10 cellular contexts compared by ENCODE assay signal in the genomic region with DNA sequence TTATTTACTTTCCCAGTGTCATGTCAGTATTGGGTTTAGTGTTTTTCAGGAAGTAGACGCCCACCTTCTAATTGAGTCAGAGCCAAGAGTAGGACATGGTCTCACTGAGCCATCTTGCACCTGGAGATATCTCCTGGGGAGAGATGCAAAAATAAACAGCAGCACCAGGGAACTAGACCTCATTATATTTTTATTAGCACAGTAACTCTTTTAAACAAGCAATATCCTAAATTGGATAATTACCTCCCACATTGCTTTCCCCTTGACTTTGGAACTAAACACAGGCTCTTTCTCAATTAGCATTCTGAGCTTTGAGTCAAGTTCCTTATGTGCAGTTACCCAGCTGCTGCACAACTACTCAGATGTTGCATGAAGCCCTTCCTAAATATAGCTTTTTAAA.
A peak's percentile ranks its signal among the peaks of the same experiment; 100 is the strongest.
DNase-seq lines count a peak whose midpoint lies in the region; ATAC-seq and TF ChIP-seq lines count a peak whose summit lies in the region.
"Had no signal": no experiment of that assay in that cellular context is flagged by ENCODE, and none has a peak within 500 bp of the region (broad histone marks: within the 10 kb centered on the region; RNA-seq: fewer than 3 reads in every experiment).

No MANE protein-coding gene starts in this region.

- no peaks in the 10 kb centered on the region for H3K27me3 ChIP-seq in IMR-90 (ENCODE audit: control insufficient read depth, insufficient read depth, low read length)
- H3K27me3 ChIP-seq: SJSA1 had no signal

- no peak overlapping the region; the same call in 1 of the 2 replicates for H3K18ac ChIP-seq in IMR-90 (ENCODE audit: low read depth, low read length)

- H3K27ac Mint-ChIP-seq in progenitor cell of endocrine pancreas: peak overlapping the region; percentile 37
- H3K27ac Mint-ChIP-seq: activated T-cell treated with anti-CD3 and anti-CD28 coated beads, Interleukin-2, amount 50 U/mL, for 24 hours had no signal

- H2BK20ac ChIP-seq in IMR-90 (ENCODE audit: low read depth, low read length): no peak overlapping the region

- DNase-seq in IMR-90 (peak; percentile 20), NCI-H2081 (lab: John Stamatoyannopoulos, UW) (peak; percentile 62 to 92), progenitor cell of endocrine pancreas (ENCODE audit: low spot score, unreplicated experiment) (no peak), HEK293T (ENCODE audit: extremely low spot score) (no peak)
- DNase-seq: activated T-cell treated with anti-CD3 and anti-CD28 coated beads, Interleukin-2, amount 50 U/mL, for 24 hours; psoas muscle had no signal

- H2AFZ ChIP-seq in IMR-90 (replicated peaks; ENCODE audit: low read length, poor library complexity): no peak overlapping the region

- H4K5ac ChIP-seq in IMR-90 (ENCODE audit: low read depth, low read length): peak overlapping the region; percentile 47; the same call in 1 of the 2 replicates

- H4K91ac ChIP-seq in IMR-90 (ENCODE audit: insufficient read depth, low read depth, low read length): no peak overlapping the region

- no peak overlapping the region for H2BK120ac ChIP-seq in IMR-90 (ENCODE audit: low read depth, low read length)

- no peaks in the 10 kb centered on the region for H3K27me3 Mint-ChIP-seq in progenitor cell of endocrine pancreas
- H3K27me3 Mint-ChIP-seq: activated T-cell treated with anti-CD3 and anti-CD28 coated beads, Interleukin-2, amount 50 U/mL, for 24 hours had no signal

- no peak overlapping the region for H3K56ac ChIP-seq in IMR-90 (ENCODE audit: extremely low read depth, insufficient read depth, low read length)

- in situ Hi-C loops in IMR-90 (cut with MboI; ENCODE audit: low sequenced_read_pairs): no loop called here

- no peak overlapping the region for H3K4me3 Mint-ChIP-seq in progenitor cell of endocrine pancreas (ENCODE audit: low read depth)
- H3K4me3 Mint-ChIP-seq: activated T-cell treated with anti-CD3 and anti-CD28 coated beads, Interleukin-2, amount 50 U/mL, for 24 hours had no signal

- no peak for TF ChIP-seq POLR2A in IMR-90 (IDR thresholded peaks at IDR 0.05; ENCODE audit: low read depth, low read length)

- H3K9me3 ChIP-seq in IMR-90 (ENCODE audit: control insufficient read depth, insufficient read depth, low read length): no peaks in the 10 kb centered on the region
- H3K9me3 ChIP-seq: psoas muscle, SJSA1 had no signal

- no peak overlapping the region for H3K4ac ChIP-seq in IMR-90 (ENCODE audit: low read depth, low read length)

- no peaks in the 10 kb centered on the region for H3K9me3 Mint-ChIP-seq in progenitor cell of endocrine pancreas (ENCODE audit: low read depth)
- H3K9me3 Mint-ChIP-seq: activated T-cell treated with anti-CD3 and anti-CD28 coated beads, Interleukin-2, amount 50 U/mL, for 24 hours had no signal

- dilution Hi-C loops in IMR-90 (cut with HindIII; ENCODE audit: low sequenced_read_pairs, unreplicated experiment): no loop called here

- H3K23ac ChIP-seq in IMR-90 (ENCODE audit: low read depth, low read length): no peak overlapping the region

- H3K9me1 ChIP-seq in IMR-90 (ENCODE audit: insufficient read depth, low read length): peaks cover 2% of the 10 kb centered on the region; the same call in 1 of the 2 replicates

- POLR2A ChIA-PET in IMR-90 (lab: Charles Lee; ENCODE audit: unreplicated experiment): no interaction called here
- POLR2A ChIA-PET in HEK293T (lab: Yijun Ruan, JAX): no interaction called here

- CTCF ChIA-PET in IMR-90 (lab: Yijun Ruan, JAX): no interaction called here
- CTCF ChIA-PET in HEK293T (lab: Yijun Ruan, JAX): interaction anchor here (0.6 kb wide), 1 partner anchor 929 kb away, joined by 3 read pairs; no protein-coding TSS in a partner anchor

- no peaks in the 10 kb centered on the region for H3K36me3 Mint-ChIP-seq in progenitor cell of endocrine pancreas (ENCODE audit: insufficient read depth)

- no peaks in the 10 kb centered on the region for H3K79me1 ChIP-seq in IMR-90 (ENCODE audit: low read depth in 1 of 2, low read length in 2 of 2)

- H2BK15ac ChIP-seq in IMR-90 (ENCODE audit: low read depth, low read length): no peak overlapping the region

- no peak overlapping the region for H4K8ac ChIP-seq in IMR-90 (ENCODE audit: low read depth in 2 of 2, low read length in 2 of 2)

- no TSS peak for BruUV-seq in IMR-90 (replicated peaks; lab: Mats Ljungman, UMichigan)

- no peaks in the 10 kb centered on the region for H3K36me3 ChIP-seq in IMR-90 (ENCODE audit: control insufficient read depth, insufficient read depth, low read length)
- H3K36me3 ChIP-seq: SJSA1 had no signal

- intact Hi-C loops in IMR-90 (cut with micrococcal nuclease): no loop called here

- no CpG with 5 or more reads among the region's 1 CpG for WGBS in IMR-90 (ENCODE audit: extremely low coverage in 2 of 2, insufficient read length in 1 of 2), 2 experiments

- peaks cover 2% of the 10 kb centered on the region for H3K4me1 Mint-ChIP-seq in progenitor cell of endocrine pancreas (ENCODE audit: low read depth)

- peaks cover 3% of the 10 kb centered on the region; the same call in 1 of the 2 replicates for H3K4me1 ChIP-seq in IMR-90 (ENCODE audit: control insufficient read depth, insufficient read depth, low read length)
- H3K4me1 ChIP-seq: psoas muscle, SJSA1 had no signal

- H2BK5ac ChIP-seq in IMR-90 (ENCODE audit: low read depth, low read length, poor library complexity, severe bottlenecking): no peak overlapping the region

- H3K4me3 ChIP-seq in IMR-90 (ENCODE audit: insufficient read depth, low read depth, low read length): no peak overlapping the region
- H3K4me3 ChIP-seq: psoas muscle, SJSA1 had no signal

- no peak overlapping the region for H2AK9ac ChIP-seq in IMR-90 (replicated peaks; ENCODE audit: low read depth, low read length, poor library complexity)

- no peak for TF ChIP-seq RAD21 in IMR-90 (IDR thresholded peaks at IDR 0.05; ENCODE audit: low read length)

- H4K20me1 ChIP-seq in IMR-90 (ENCODE audit: insufficient read depth, low read length): no peaks in the 10 kb centered on the region

- no peak overlapping the region for H3K14ac ChIP-seq in IMR-90 (replicated peaks; ENCODE audit: low read depth, low read length)

- no peak for ATAC-seq in IMR-90 (ENCODE audit: low read depth)
- no peak for ATAC-seq in HG03280 (IDR thresholded peaks at IDR 0.05; ENCODE audit: unreplicated experiment)
- ATAC-seq in HG03135 (IDR thresholded peaks at IDR 0.05; ENCODE audit: unreplicated experiment): no peak
- ATAC-seq: psoas muscle had no signal

- H3K9ac ChIP-seq in IMR-90 (ENCODE audit: low read depth, low read length): no peak overlapping the region

- H3K27ac ChIP-seq in IMR-90 (ENCODE audit: insufficient read depth, low read length): no peak overlapping the region
- H3K27ac ChIP-seq in VCaP: peak overlapping the region; percentile 53
- H3K27ac ChIP-seq: psoas muscle, SJSA1 had no signal

- no peak for TF ChIP-seq CTCF in IMR-90 (conservative IDR thresholded peaks at IDR 0.05; ENCODE audit: low read depth, low read length)
- no peak for TF ChIP-seq CTCF in VCaP (conservative IDR thresholded peaks at IDR 0.05)
- no peak for TF ChIP-seq CTCF in progenitor cell of endocrine pancreas (IDR thresholded peaks at IDR 0.05; ENCODE audit: unreplicated experiment)

- H2AK5ac ChIP-seq in IMR-90 (ENCODE audit: low read depth, low read length): no peak overlapping the region

- peak overlapping the region; percentile 27; the same call in 1 of the 2 replicates for H3K4me2 ChIP-seq in IMR-90 (ENCODE audit: low read depth, low read length)

TF ChIP-seq in IMR-90, 13 proteins besides CTCF, POLR2A, EP300 and RAD21 (continues in another document):
- no peak for TF ChIP-seq MXI1 (IDR thresholded peaks at IDR 0.05; ENCODE audit: borderline replicate concordance, low read depth, low read length)
- TF ChIP-seq BHLHE40 (IDR thresholded peaks at IDR 0.05; ENCODE audit: low read depth, low read length): no peak
- TF ChIP-seq, protein P1, sequence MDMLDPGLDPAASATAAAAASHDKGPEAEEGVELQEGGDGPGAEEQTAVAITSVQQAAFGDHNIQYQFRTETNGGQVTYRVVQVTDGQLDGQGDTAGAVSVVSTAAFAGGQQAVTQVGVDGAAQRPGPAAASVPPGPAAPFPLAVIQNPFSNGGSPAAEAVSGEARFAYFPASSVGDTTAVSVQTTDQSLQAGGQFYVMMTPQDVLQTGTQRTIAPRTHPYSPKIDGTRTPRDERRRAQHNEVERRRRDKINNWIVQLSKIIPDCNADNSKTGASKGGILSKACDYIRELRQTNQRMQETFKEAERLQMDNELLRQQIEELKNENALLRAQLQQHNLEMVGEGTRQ (IDR thresholded peaks at IDR 0.05; ENCODE audit: low read depth, low read length): no peak
- TF ChIP-seq MAZ (IDR thresholded peaks at IDR 0.05; ENCODE audit: borderline replicate concordance, low read depth, low read length): no peak
- TF ChIP-seq MAFK (IDR thresholded peaks at IDR 0.05; ENCODE audit: low read depth, low read length): no peak
- no peak for TF ChIP-seq FOS (IDR thresholded peaks at IDR 0.05; ENCODE audit: low read depth, low read length)
- no peak for TF ChIP-seq CEBPB (IDR thresholded peaks at IDR 0.05; ENCODE audit: low read depth, low read length)

TF ChIP-seq in HEK293T, 16 proteins besides CTCF, POLR2A, EP300 and RAD21:
- TF ChIP-seq, protein P2, sequence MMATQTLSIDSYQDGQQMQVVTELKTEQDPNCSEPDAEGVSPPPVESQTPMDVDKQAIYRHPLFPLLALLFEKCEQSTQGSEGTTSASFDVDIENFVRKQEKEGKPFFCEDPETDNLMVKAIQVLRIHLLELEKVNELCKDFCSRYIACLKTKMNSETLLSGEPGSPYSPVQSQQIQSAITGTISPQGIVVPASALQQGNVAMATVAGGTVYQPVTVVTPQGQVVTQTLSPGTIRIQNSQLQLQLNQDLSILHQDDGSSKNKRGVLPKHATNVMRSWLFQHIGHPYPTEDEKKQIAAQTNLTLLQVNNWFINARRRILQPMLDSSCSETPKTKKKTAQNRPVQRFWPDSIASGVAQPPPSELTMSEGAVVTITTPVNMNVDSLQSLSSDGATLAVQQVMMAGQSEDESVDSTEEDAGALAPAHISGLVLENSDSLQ (IDR thresholded peaks at IDR 0.05): no peak
- no peak for TF ChIP-seq ZNF384 (IDR thresholded peaks at IDR 0.05)
TF ChIP-seq in HEK293T: peak in this region for 0.

Comparison
In these comparisons a context has a peak if more than half of its experiments do, and no peak if none do; other contexts are left out.
1. DNase-seq: peak in IMR-90 (single experiment) and NCI-H2081 (2 of 2); none in progenitor cell of endocrine pancreas (single experiment) and HEK293T (single experiment).